In the genomic region with DNA sequence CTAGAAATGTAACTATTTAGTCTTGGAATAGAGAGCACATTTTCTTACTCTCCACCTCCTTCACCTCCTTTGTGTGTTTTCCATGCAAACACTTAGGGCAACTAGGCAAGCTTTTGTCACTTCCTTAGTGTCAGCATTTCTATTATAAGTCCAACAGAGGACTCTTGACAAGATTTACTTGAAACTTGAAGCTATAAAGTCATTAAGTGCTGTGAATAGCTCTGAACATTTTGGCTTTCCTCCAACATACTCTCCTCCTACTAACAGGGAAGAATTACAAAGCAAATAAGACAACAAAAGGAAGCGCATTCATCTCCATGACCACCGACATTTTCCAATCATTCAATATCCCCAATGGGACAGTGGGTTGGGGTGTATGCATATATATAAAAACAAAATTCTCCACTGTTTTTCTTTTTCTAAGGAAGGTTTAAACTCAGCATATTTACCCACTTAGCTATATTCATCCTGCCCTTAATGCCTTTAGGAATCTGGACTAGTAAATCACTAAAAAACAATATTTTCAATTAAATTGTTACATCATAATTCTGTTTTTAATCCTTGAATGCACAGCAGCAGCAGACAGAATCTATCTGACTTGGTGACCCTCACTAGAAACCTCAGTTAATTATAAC, we compare ENCODE assay signal across 15 cellular contexts.
A peak's percentile ranks its signal among the peaks of the same experiment; 100 is the strongest.
DNase-seq lines count a peak whose midpoint lies in the region; TF ChIP-seq lines count a peak whose summit lies in the region.
"Had no signal": no experiment of that assay in that cellular context is flagged by ENCODE, and none has a peak within 500 bp of the region (broad histone marks: within the 10 kb centered on the region; RNA-seq: fewer than 3 reads in every experiment).

No MANE protein-coding gene starts in this region.

- H3K36me3 Mint-ChIP-seq in neural progenitor cell (no peaks in the 10 kb centered on the region), type B pancreatic cell (no peaks in the 10 kb centered on the region)
- H3K36me3 Mint-ChIP-seq: activated naive CD8-positive, alpha-beta T cell treated with anti-CD3 and anti-CD28 coated beads for 36 hours; CD4-positive, CD25-positive, alpha-beta regulatory T cell had no signal

- H3K4me3 Mint-ChIP-seq in neural progenitor cell, result no peak overlapping the region
- H3K4me3 Mint-ChIP-seq in type B pancreatic cell, result no peak overlapping the region
- H3K4me3 Mint-ChIP-seq: activated naive CD8-positive, alpha-beta T cell treated with anti-CD3 and anti-CD28 coated beads for 36 hours; CD4-positive, CD25-positive, alpha-beta regulatory T cell; T-helper 2 cell treated with Interferon-gamma antibody and Interleukin-4, amounts not matched to agents 5 μg/mL and 100 μg/mL, for 36 hours had no signal

- no peak overlapping the region for H3K4me3 ChIP-seq in LNCaP clone FGC (ENCODE audit: low read depth, low read length)
- H3K4me3 ChIP-seq in neural progenitor cell, result no peak overlapping the region
- H3K4me3 ChIP-seq: PC-9, smooth muscle cell had no signal

- DNase-seq in LNCaP clone FGC (ENCODE audit: low read depth) (peak; percentile 23), NCI-H2196 treated with DMSO at 0.1 percent for 48 hours (lab: John Stamatoyannopoulos, UW; ENCODE audit: unreplicated experiment) (peak; percentile 12), brain pericyte (ENCODE audit: low read depth, low spot score) (peak; percentile 45), neural progenitor cell (ENCODE audit: low spot score) (peak; percentile 7), type B pancreatic cell (ENCODE audit: extremely low spot score, unreplicated experiment) (no peak), HCEC 1CT (no peak)
- DNase-seq in stimulated activated CD4-positive, alpha-beta T cell treated with anti-CD3 and anti-CD28 coated beads, Interleukin-15, amount 100 ng/mL, for 24 hours, result no peak
- DNase-seq in activated CD4-positive, alpha-beta T cell treated with anti-CD3 and anti-CD28 coated beads for 48 hours, result no peak
- DNase-seq: activated naive CD8-positive, alpha-beta T cell treated with anti-CD3 and anti-CD28 coated beads for 36 hours; CD4-positive, CD25-positive, alpha-beta regulatory T cell; GOT3; KBM-7; PC-9 had no signal

- H4K20me1 ChIP-seq in neural progenitor cell (ENCODE audit: low read depth), result no peaks in the 10 kb centered on the region

- H3K4me1 Mint-ChIP-seq in neural progenitor cell, result peaks cover 12% of the 10 kb centered on the region
- H3K4me1 Mint-ChIP-seq in type B pancreatic cell (ENCODE audit: unreplicated experiment), result peaks cover 15% of the 10 kb centered on the region
- H3K4me1 Mint-ChIP-seq: activated naive CD8-positive, alpha-beta T cell treated with anti-CD3 and anti-CD28 coated beads for 36 hours; CD4-positive, CD25-positive, alpha-beta regulatory T cell had no signal

- no peaks in the 10 kb centered on the region for H3K36me3 ChIP-seq in neural progenitor cell

- H3K9me3 Mint-ChIP-seq in neural progenitor cell, result peaks cover 6% of the 10 kb centered on the region
- peaks cover 1% of the 10 kb centered on the region for H3K9me3 Mint-ChIP-seq in type B pancreatic cell
- H3K9me3 Mint-ChIP-seq: activated naive CD8-positive, alpha-beta T cell treated with anti-CD3 and anti-CD28 coated beads for 36 hours; T-helper 2 cell treated with Interferon-gamma antibody and Interleukin-4, amounts not matched to agents 5 μg/mL and 100 μg/mL, for 36 hours had no signal

- H3K27me3 Mint-ChIP-seq in neural progenitor cell (ENCODE audit: insufficient read depth, low read depth), result peaks cover 2% of the 10 kb centered on the region
- no peaks in the 10 kb centered on the region for H3K27me3 Mint-ChIP-seq in type B pancreatic cell
- H3K27me3 Mint-ChIP-seq: activated naive CD8-positive, alpha-beta T cell treated with anti-CD3 and anti-CD28 coated beads for 36 hours had no signal

- H2AFZ ChIP-seq in neural progenitor cell (replicated peaks), result no peak overlapping the region
- H2AFZ ChIP-seq: PC-9 had no signal

- peaks cover 15% of the 10 kb centered on the region for H3K4me1 ChIP-seq in neural progenitor cell

- H3K9me3 ChIP-seq in neural progenitor cell (ENCODE audit: low read depth), result no peaks in the 10 kb centered on the region

- H3K27me3 ChIP-seq in neural progenitor cell, result no peaks in the 10 kb centered on the region

- H3K27ac ChIP-seq in neural progenitor cell, result peak overlapping the region; percentile 56
- H3K27ac ChIP-seq: PC-9 had no signal

- H3K27ac Mint-ChIP-seq in neural progenitor cell (no peak overlapping the region), type B pancreatic cell (no peak overlapping the region)
- H3K27ac Mint-ChIP-seq: activated naive CD8-positive, alpha-beta T cell treated with anti-CD3 and anti-CD28 coated beads for 36 hours; CD4-positive, CD25-positive, alpha-beta regulatory T cell; T-helper 2 cell treated with Interferon-gamma antibody and Interleukin-4, amounts not matched to agents 5 μg/mL and 100 μg/mL, for 36 hours had no signal

- no peak overlapping the region for H3K9ac ChIP-seq in neural progenitor cell

- H3K79me2 ChIP-seq in neural progenitor cell (ENCODE audit: low read depth), result no peaks in the 10 kb centered on the region

- H3F3A ChIP-seq in neural progenitor cell (ENCODE audit: low read depth), result peaks cover 3% of the 10 kb centered on the region

- peak overlapping the region; percentile 21 for H3K4me2 ChIP-seq in neural progenitor cell
- H3K4me2 ChIP-seq: PC-9, smooth muscle cell had no signal

- no peak for TF ChIP-seq CTCF in LNCaP clone FGC (IDR thresholded peaks at IDR 0.05; ENCODE audit: control insufficient read depth, extremely low read depth, insufficient read depth)
- no peak for TF ChIP-seq CTCF in neural progenitor cell (IDR thresholded peaks at IDR 0.05)
- no peak for TF ChIP-seq CTCF in type B pancreatic cell (conservative IDR thresholded peaks at IDR 0.05)

Comparison
In these comparisons a context has a peak if more than half of its experiments do, and no peak if none do; other contexts are left out.
1. DNase-seq: peak in LNCaP clone FGC (single experiment), NCI-H2196 treated with DMSO at 0.1 percent for 48 hours (single experiment), brain pericyte (single experiment) and neural progenitor cell (single experiment); none in stimulated activated CD4-positive, alpha-beta T cell treated with anti-CD3 and anti-CD28 coated beads, Interleukin-15, amount 100 ng/mL, for 24 hours (single experiment), type B pancreatic cell (single experiment), HCEC 1CT (single experiment) and activated CD4-positive, alpha-beta T cell treated with anti-CD3 and anti-CD28 coated beads for 48 hours (single experiment).